10 cellular contexts compared by ENCODE assay signal in the genomic region with DNA sequence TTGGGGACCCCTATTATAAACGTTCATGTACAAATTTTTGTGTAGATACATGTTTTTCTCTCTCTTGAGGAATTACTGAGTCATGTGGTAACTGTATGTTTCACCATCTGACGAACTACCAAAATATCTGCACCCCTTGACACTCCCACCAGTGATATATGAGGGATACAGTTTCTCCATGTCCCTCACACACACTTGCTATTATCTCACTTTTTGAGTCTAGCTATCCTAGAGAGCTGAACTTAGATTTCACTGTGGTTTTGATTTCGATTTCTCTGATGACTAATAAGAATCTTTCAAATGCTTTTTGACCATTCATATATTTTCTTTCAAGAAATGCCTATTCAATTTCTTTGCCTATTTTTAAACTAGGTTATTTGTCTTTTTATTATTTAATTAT.
DNase-seq lines count a peak whose midpoint lies in the region; ATAC-seq and TF ChIP-seq lines count a peak whose summit lies in the region.
"Had no signal": no experiment of that assay in that cellular context is flagged by ENCODE, and none has a peak within 500 bp of the region (broad histone marks: within the 10 kb centered on the region; RNA-seq: fewer than 3 reads in every experiment).

No MANE protein-coding gene starts in this region.

- peak overlapping the region; percentile 56 for H3K27ac ChIP-seq in brain microvascular endothelial cell
- H3K27ac ChIP-seq in ascending aorta, result no peak overlapping the region

- DNase-seq in GM13977 (ENCODE audit: low spot score) (peak; percentile 7), brain microvascular endothelial cell (peak; percentile 34), ascending aorta (ENCODE audit: low spot score in 2 of 2) (no peak), GM19240 (ENCODE audit: insufficient read length, low spot score) (no peak), SHP77 treated with DMSO at 0.1 percent for 48 hours (lab: John Stamatoyannopoulos, UW) (no peak)
- no peak for DNase-seq in activated CD8-positive, alpha-beta T cell treated with anti-CD3 and anti-CD28 coated beads, Interleukin-2, amount 10 ng/mL, durations not matched to agents 7 days and 5 days
- DNase-seq: activated effector memory CD4-positive, alpha-beta T cell treated with Interleukin-2 at 50 U/mL for 16 hours had no signal

- H3K27me3 ChIP-seq in brain microvascular endothelial cell (replicated peaks) (no peaks in the 10 kb centered on the region), ascending aorta (no peaks in the 10 kb centered on the region)

- no peaks in the 10 kb centered on the region for H3K9me3 ChIP-seq in ascending aorta

- in situ Hi-C loops in GM13977 (cut with MboI; ENCODE audit: low pct_unique_long_range_greater_than_20kb, low sequenced_read_pairs, unreplicated experiment) (loop anchor here (10.0 kb wide), 2 partner anchors 65 to 345 kb away; no protein-coding TSS in a partner anchor), brain microvascular endothelial cell (cut with HindIII; ENCODE audit: low pct_ligation_motif_present, low sequenced_read_pairs) (loop anchor here (25.0 kb wide), 1 partner anchor 342 kb away; no protein-coding TSS in a partner anchor)

- POLR2A ChIA-PET in activated CD8-positive, alpha-beta T cell treated with anti-CD3 and anti-CD28 coated beads, Interleukin-2, amount 10 ng/mL, durations not matched to agents 7 days and 5 days (lab: Charles Lee), result no interaction called here

- peaks cover 4% of the 10 kb centered on the region for H3K4me1 Mint-ChIP-seq in activated CD8-positive, alpha-beta T cell treated with anti-CD3 and anti-CD28 coated beads, Interleukin-2, amount 10 ng/mL, durations not matched to agents 7 days and 5 days (ENCODE audit: low read depth)

- TF ChIP-seq CTCF in GM13977 (IDR thresholded peaks at IDR 0.05; ENCODE audit: extremely low read depth, insufficient read depth, missing control alignments) (no peak), brain microvascular endothelial cell (IDR thresholded peaks at IDR 0.05; ENCODE audit: low read depth, low read length, missing control alignments) (no peak), ascending aorta (IDR thresholded peaks at IDR 0.05) (no peak)

- no peak overlapping the region for H3K4me3 Mint-ChIP-seq in activated CD8-positive, alpha-beta T cell treated with anti-CD3 and anti-CD28 coated beads, Interleukin-2, amount 10 ng/mL, durations not matched to agents 7 days and 5 days
- H3K4me3 Mint-ChIP-seq: type B pancreatic cell had no signal

- intact Hi-C loops in ascending aorta (cut with DNase I), result no loop called here

- H3K4me3 ChIP-seq in brain microvascular endothelial cell (ENCODE audit: low read depth, low read length) (no peak overlapping the region), ascending aorta (no peak overlapping the region)

- no peaks in the 10 kb centered on the region for H3K9me3 Mint-ChIP-seq in activated CD8-positive, alpha-beta T cell treated with anti-CD3 and anti-CD28 coated beads, Interleukin-2, amount 10 ng/mL, durations not matched to agents 7 days and 5 days (ENCODE audit: insufficient read depth)
- H3K9me3 Mint-ChIP-seq: type B pancreatic cell had no signal

- H3K4me1 ChIP-seq in ascending aorta, result no peaks in the 10 kb centered on the region

- CTCF ChIA-PET in activated CD8-positive, alpha-beta T cell treated with anti-CD3 and anti-CD28 coated beads, Interleukin-2, amount 10 ng/mL, durations not matched to agents 7 days and 5 days (lab: Charles Lee), result no interaction called here

- no peak overlapping the region for H3K27ac Mint-ChIP-seq in activated CD8-positive, alpha-beta T cell treated with anti-CD3 and anti-CD28 coated beads, Interleukin-2, amount 10 ng/mL, durations not matched to agents 7 days and 5 days
- H3K27ac Mint-ChIP-seq: type B pancreatic cell had no signal

- H3K36me3 ChIP-seq in brain microvascular endothelial cell (replicated peaks) (no peaks in the 10 kb centered on the region), ascending aorta (no peaks in the 10 kb centered on the region)

- peak; percentile 89 for ATAC-seq in GM21717 (IDR thresholded peaks at IDR 0.05; ENCODE audit: unreplicated experiment)
- ATAC-seq in HG03442 (IDR thresholded peaks at IDR 0.05; ENCODE audit: unreplicated experiment), result peak; percentile 70
- no peak for ATAC-seq in activated CD8-positive, alpha-beta T cell treated with anti-CD3 and anti-CD28 coated beads, Interleukin-2, amount 10 ng/mL, durations not matched to agents 7 days and 5 days

- H3K36me3 Mint-ChIP-seq in activated CD8-positive, alpha-beta T cell treated with anti-CD3 and anti-CD28 coated beads, Interleukin-2, amount 10 ng/mL, durations not matched to agents 7 days and 5 days (ENCODE audit: low read depth), result no peaks in the 10 kb centered on the region
- H3K36me3 Mint-ChIP-seq: type B pancreatic cell had no signal

- no peaks in the 10 kb centered on the region for H3K27me3 Mint-ChIP-seq in activated CD8-positive, alpha-beta T cell treated with anti-CD3 and anti-CD28 coated beads, Interleukin-2, amount 10 ng/mL, durations not matched to agents 7 days and 5 days (ENCODE audit: low read depth)
- H3K27me3 Mint-ChIP-seq: type B pancreatic cell had no signal

Comparison
In these comparisons a context has a peak if more than half of its experiments do, and no peak if none do; other contexts are left out.
1. DNase-seq: peak in GM13977 (single experiment) and brain microvascular endothelial cell (single experiment); none in ascending aorta (0 of 2), activated CD8-positive, alpha-beta T cell treated with anti-CD3 and anti-CD28 coated beads, Interleukin-2, amount 10 ng/mL, durations not matched to agents 7 days and 5 days (single experiment), GM19240 (single experiment) and SHP77 treated with DMSO at 0.1 percent for 48 hours (single experiment).